ENCODE assay signal across 11 cellular contexts in the genomic region with DNA sequence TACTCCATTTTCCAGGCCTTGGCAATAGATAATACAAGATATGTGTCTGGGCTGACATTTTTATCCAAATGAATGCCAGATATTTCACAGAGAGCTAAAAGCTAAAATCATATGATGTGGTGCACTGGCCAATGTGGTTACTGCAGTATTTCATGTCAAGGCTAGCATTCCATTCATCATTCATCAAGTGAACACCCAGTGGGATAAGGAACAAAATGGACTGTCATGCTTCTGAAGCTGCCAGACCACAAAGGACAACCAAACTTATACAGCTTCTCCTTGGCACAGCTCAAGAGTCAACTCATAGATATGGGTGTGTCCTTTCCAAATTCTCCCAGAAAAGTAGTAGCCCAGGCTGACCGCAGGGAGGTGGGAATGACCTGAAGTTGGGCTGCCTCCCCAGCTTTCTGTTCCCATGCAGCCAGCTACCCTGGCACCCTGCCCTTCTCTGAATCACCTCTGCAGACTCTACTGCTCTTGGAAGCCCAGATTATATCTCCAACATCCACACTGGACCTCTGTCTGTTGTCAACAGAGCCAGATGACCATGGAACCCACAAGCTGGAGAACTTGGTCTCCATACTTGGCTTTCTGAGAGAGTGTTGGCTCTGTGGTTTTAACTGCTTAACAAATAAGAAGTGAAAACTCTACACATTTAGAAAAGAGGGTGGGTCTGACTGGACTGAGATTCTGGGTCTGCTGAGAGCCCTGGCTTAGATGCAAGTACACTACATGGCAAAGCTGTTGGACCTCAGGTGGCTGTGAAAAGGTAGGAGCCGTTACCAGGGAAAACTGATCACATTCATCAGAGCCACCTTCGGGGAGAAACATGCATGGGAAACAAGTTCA.
DNase-seq lines count a peak whose midpoint lies in the region; ATAC-seq and TF ChIP-seq lines count a peak whose summit lies in the region.
"Had no signal": no experiment of that assay in that cellular context is flagged by ENCODE, and none has a peak within 500 bp of the region (broad histone marks: within the 10 kb centered on the region; RNA-seq: fewer than 3 reads in every experiment).

No MANE protein-coding gene starts in this region.

- ATAC-seq in HG02973 (IDR thresholded peaks at IDR 0.05; ENCODE audit: unreplicated experiment) = no peak

- intact Hi-C loops in head of caudate nucleus (cut with DNase I) = loop anchor here (10.0 kb wide), 1 partner anchor 162 kb away; no protein-coding TSS in a partner anchor

- H3K4me3 ChIP-seq in AG09309 (ENCODE audit: control insufficient read depth, low read depth, low read length) (no peak overlapping the region), epithelial cell of esophagus (ENCODE audit: low read length) (no peak overlapping the region)
- H3K4me3 ChIP-seq: BLaER1 treated with 17β-estradiol and CSF1 and Interleukin-3, amounts not matched to agents 10 nM and 100 nM had no signal

- DNase-seq in AG09309 (ENCODE audit: low read depth) (peak; percentile 100), LHCN-M2 (ENCODE audit: low read depth) (peak; percentile 87), epithelial cell of esophagus (ENCODE audit: low read depth) (peak; percentile 74), mucosa of gallbladder (ENCODE audit: low spot score) (peak; percentile 70), head of caudate nucleus (no peak), NAMALWA (ENCODE audit: low spot score) (no peak)
- no peak for DNase-seq in activated CD4-positive, alpha-beta T cell treated with anti-CD3 and anti-CD28 coated beads, Interleukin-2, amount 50 U/mL, for 4 hours
- DNase-seq: activated T-cell treated with anti-CD3 and anti-CD28 coated beads for 4 hours, NCI-H1092 treated with DMSO at 0.1 percent for 48 hours had no signal

- TF ChIP-seq CTCF in AG09309 (IDR thresholded peaks at IDR 0.05; ENCODE audit: control insufficient read depth, insufficient read depth, low read depth, low read length, missing control alignments) = peak; percentile 53
- peak; percentile 39 for TF ChIP-seq CTCF in epithelial cell of esophagus (IDR thresholded peaks at IDR 0.05; ENCODE audit: insufficient read depth, low read depth, low read length, missing control alignments)

Comparison
In these comparisons a context has a peak if more than half of its experiments do, and no peak if none do; other contexts are left out.
1. DNase-seq: peak in AG09309 (single experiment), LHCN-M2 (single experiment), epithelial cell of esophagus (single experiment) and mucosa of gallbladder (single experiment); none in head of caudate nucleus (0 of 42), activated CD4-positive, alpha-beta T cell treated with anti-CD3 and anti-CD28 coated beads, Interleukin-2, amount 50 U/mL, for 4 hours (0 of 2) and NAMALWA (single experiment).